In genomic region chr15:29835301-29835700, GRCh38 we compare ENCODE assay signal across 20 cellular contexts. TPM values are rescaled to one million over a fixed set of nuclear protein-coding genes. Genes with fewer than 3 reads are reported as not detected.
DNase-seq lines count a peak whose midpoint lies in the region; ATAC-seq, FAIRE-seq and TF ChIP-seq lines count a peak whose summit lies in the region.
"Had no signal": no experiment of that assay in that cellular context is flagged by ENCODE, and none has a peak within 500 bp of the region (broad histone marks: within the 10 kb centered on the region; RNA-seq: fewer than 3 reads in every experiment).

No MANE protein-coding gene starts in this region.

- H3K4me3 Mint-ChIP-seq in stimulated activated naive CD8-positive, alpha-beta T cell treated with anti-CD3 and anti-CD28 coated beads, Interleukin-15, amount 100 ng/mL, for 72 hours: no peak overlapping the region
- H3K4me3 Mint-ChIP-seq: activated CD4-positive, alpha-beta memory T cell treated with anti-CD3 and anti-CD28 coated beads for 36 hours; activated naive CD8-positive, alpha-beta T cell treated with anti-CD3 and anti-CD28 coated beads for 36 hours had no signal

- no peaks in the 10 kb centered on the region for H3K36me3 ChIP-seq in liver (ENCODE audit: control insufficient read depth in 4 of 4, insufficient read depth in 3 of 4, low read depth in 1 of 4, low read length in 3 of 4)
- H3K36me3 ChIP-seq in HepG2 (replicated peaks in 1 of 2; ENCODE audit: control insufficient read depth in 1 of 2, insufficient read depth in 2 of 2, low read length in 2 of 2): no peaks in the 10 kb centered on the region
- no peaks in the 10 kb centered on the region for H3K36me3 ChIP-seq in uterus
- H3K36me3 ChIP-seq: vagina had no signal

- FAIRE-seq in HepG2 (lab: Jason Lieb, UNC): no peak
- FAIRE-seq: A204.1, kidney had no signal

- DNase-seq in HepG2 (ENCODE audit: low spot score) (no peak), epithelial cell of prostate (ENCODE audit: low read depth, low spot score) (no peak), left lobe of liver (ENCODE audit: low spot score) (no peak), uterus (no peak), NCI-H2029 treated with DMSO at 0.1 percent for 48 hours (lab: John Stamatoyannopoulos, UW) (no peak)
- no peak for DNase-seq in stimulated activated naive CD8-positive, alpha-beta T cell treated with anti-CD3 and anti-CD28 coated beads, Interleukin-15, amount 100 ng/mL, for 72 hours
- DNase-seq: activated CD4-positive, alpha-beta memory T cell treated with anti-CD3 and anti-CD28 coated beads for 36 hours; activated naive CD8-positive, alpha-beta T cell treated with anti-CD3 and anti-CD28 coated beads for 36 hours; activated T-cell treated with anti-CD3 and anti-CD28 coated beads, Interleukin-2, amount 50 U/mL, for 48 hours; DMS79 treated with DMSO at 0.1 percent for 48 hours; kidney; NCI-H1930; NCI-H510A; occipital lobe had no signal

- no peak overlapping the region for H3K27ac ChIP-seq in liver (ENCODE audit: low read depth in 1 of 2, low read length in 2 of 2)
- no peak overlapping the region for H3K27ac ChIP-seq in HepG2 (ENCODE audit: extremely low read length, insufficient read depth, low read length)
- peak overlapping the region; percentile 42 for H3K27ac ChIP-seq in epithelial cell of prostate
- H3K27ac ChIP-seq in uterus: peak overlapping the region; percentile 4 to 39
- H3K27ac ChIP-seq: C4-2B, vagina had no signal

- TF ChIP-seq RAD21 in liver (IDR thresholded peaks at IDR 0.05) (peak in 1 of 2 donors; percentile 20), HepG2 (CRISPR knock-in tag; IDR thresholded peaks at IDR 0.05) (no peak)

- no peak overlapping the region for H3K4me2 ChIP-seq in HepG2 (ENCODE audit: low read depth, low read length)

- H3K9me3 ChIP-seq in liver (ENCODE audit: control insufficient read depth in 4 of 4, low read length in 3 of 4) (no peaks in the 10 kb centered on the region), HepG2 (ENCODE audit: low read length) (no peaks in the 10 kb centered on the region), uterus (no peaks in the 10 kb centered on the region)
- H3K9me3 ChIP-seq: vagina had no signal

- TF ChIP-seq CTCF in liver (IDR thresholded peaks at IDR 0.05; ENCODE audit: low read depth, low read length, missing input control): no peak
- no peak for TF ChIP-seq CTCF in HepG2 (CRISPR knock-in tag; IDR thresholded peaks at IDR 0.05)
- no peak for TF ChIP-seq CTCF in uterus (IDR thresholded peaks at IDR 0.05)

- H3K9ac ChIP-seq in liver (ENCODE audit: low read depth in 1 of 2, low read length in 2 of 2) (no peak overlapping the region), HepG2 (ENCODE audit: insufficient read depth, low read depth, low read length) (no peak overlapping the region)

- no peaks in the 10 kb centered on the region for H3K4me1 Mint-ChIP-seq in stimulated activated naive CD8-positive, alpha-beta T cell treated with anti-CD3 and anti-CD28 coated beads, Interleukin-15, amount 100 ng/mL, for 72 hours
- H3K4me1 Mint-ChIP-seq: activated naive CD8-positive, alpha-beta T cell treated with anti-CD3 and anti-CD28 coated beads for 36 hours had no signal

- H3K4me1 ChIP-seq in liver (ENCODE audit: control insufficient read depth in 4 of 4, insufficient read depth in 4 of 4, low read length in 3 of 4): peaks cover 2 to 10% (median 3%) of the 10 kb centered on the region in 4 donors
- H3K4me1 ChIP-seq in HepG2 (ENCODE audit: insufficient read depth, low read length): no peaks in the 10 kb centered on the region
- H3K4me1 ChIP-seq in uterus: no peaks in the 10 kb centered on the region
- H3K4me1 ChIP-seq: vagina had no signal

- 76% methylated on average over 4 of the region's 4 CpGs for WGBS in liver
- 61% methylated on average over 4 of the region's 4 CpGs for WGBS in HepG2 (ENCODE audit: low lambda C conversion rate)

- H3K27ac Mint-ChIP-seq in stimulated activated naive CD8-positive, alpha-beta T cell treated with anti-CD3 and anti-CD28 coated beads, Interleukin-15, amount 100 ng/mL, for 72 hours: no peak overlapping the region
- H3K27ac Mint-ChIP-seq: activated CD4-positive, alpha-beta memory T cell treated with anti-CD3 and anti-CD28 coated beads for 36 hours; activated naive CD8-positive, alpha-beta T cell treated with anti-CD3 and anti-CD28 coated beads for 36 hours had no signal

- H3K4me3 ChIP-seq in liver (ENCODE audit: low read depth in 1 of 3, low read length in 3 of 3) (no peak overlapping the region), HepG2 (replicated peaks in 1 of 3; ENCODE audit: insufficient read depth in 1 of 3, low read depth in 2 of 3, low read length in 3 of 3) (no peak overlapping the region), uterus (no peak overlapping the region)
- H3K4me3 ChIP-seq: skin epidermis, vagina had no signal

- in situ Hi-C loops in HepG2 (cut with HindIII; ENCODE audit: extremely low pct_ligation_motif_present, low pct_unique_long_range_greater_than_20kb): no loop called here

- TF ChIP-seq POLR2A in HepG2 (IDR thresholded peaks at IDR 0.05; ENCODE audit: insufficient read depth in 1 of 2, low read depth in 2 of 2, low read length in 2 of 2) (no peak), uterus (IDR thresholded peaks at IDR 0.05) (no peak)

- TF ChIP-seq EP300 in HepG2 (IDR thresholded peaks at IDR 0.05; ENCODE audit: low read depth in 2 of 2, low read length in 2 of 2) (no peak), HepG2 (CRISPR knock-in tag; IDR thresholded peaks at IDR 0.05; ENCODE audit: borderline replicate concordance) (no peak)

- no peaks in the 10 kb centered on the region for H3K79me2 ChIP-seq in HepG2 (ENCODE audit: insufficient read depth, low read length)

- no peaks in the 10 kb centered on the region for H4K20me1 ChIP-seq in HepG2 (ENCODE audit: insufficient read depth, low read length)

- H3K9me3 Mint-ChIP-seq in stimulated activated naive CD8-positive, alpha-beta T cell treated with anti-CD3 and anti-CD28 coated beads, Interleukin-15, amount 100 ng/mL, for 72 hours: no peaks in the 10 kb centered on the region

- CTCF ChIA-PET in HepG2 (lab: Yijun Ruan, JAX; ENCODE audit: low intra/inter-chr PET ratio, low total read pairs): no interaction called here

- POLR2A ChIA-PET in HepG2 (lab: Yijun Ruan, JAX): no interaction called here

- no TSS peak for BruUV-seq in HepG2 (replicated peaks; lab: Mats Ljungman, UMichigan)

- H3K27me3 ChIP-seq in liver (ENCODE audit: control insufficient read depth in 4 of 4, insufficient read depth in 4 of 4, low read length in 3 of 4) (no peaks in the 10 kb centered on the region), HepG2 (ENCODE audit: control insufficient read depth in 1 of 2, insufficient read depth in 2 of 2, low read length in 2 of 2) (0 out of 5 replicates have a peak, but pooled peaks cover 0 to under 1% of the 10 kb centered on the region in 2 experiments), uterus (no peaks in the 10 kb centered on the region)
- H3K27me3 ChIP-seq: vagina had no signal

- intact Hi-C loops in HepG2 (cut with micrococcal nuclease; ENCODE audit: unreplicated experiment): no loop called here
- intact Hi-C loops in uterus (cut with DNase I; ENCODE audit: low total_unique reads): no loop called here

- peaks cover 67% of the 10 kb centered on the region for H3K27me3 Mint-ChIP-seq in stimulated activated naive CD8-positive, alpha-beta T cell treated with anti-CD3 and anti-CD28 coated beads, Interleukin-15, amount 100 ng/mL, for 72 hours

- ATAC-seq in HepG2 (no peak), left lobe of liver (peak; percentile 50), HG03135 (IDR thresholded peaks at IDR 0.05; ENCODE audit: unreplicated experiment) (no peak)
- ATAC-seq in stimulated activated naive CD8-positive, alpha-beta T cell treated with anti-CD3 and anti-CD28 coated beads, Interleukin-15, amount 100 ng/mL, for 72 hours: no peak

- no peak overlapping the region for H2AFZ ChIP-seq in HepG2 (ENCODE audit: low read length)

TF ChIP-seq in liver, 16 proteins besides CTCF, POLR2A, EP300 and RAD21:
- TF ChIP-seq NR2F2 (IDR thresholded peaks at IDR 0.05) (peak; percentile 42), FOXA1 (IDR thresholded peaks at IDR 0.05) (no peak), HNF4A (conservative IDR thresholded peaks at IDR 0.05) (no peak)

TF ChIP-seq in HepG2, 621 proteins besides CTCF, POLR2A, EP300 and RAD21 (continues in another document):
- no peak for TF ChIP-seq CERS6 (CRISPR knock-in tag; IDR thresholded peaks at IDR 0.05)

RNA-seq across cellular contexts. Expression of gene TJP1, which starts 13.0 kb away (rescaled TPM):
- total RNA-seq in liver: 10 to 100 TPM; 13.5 to 40.4 TPM
- 10 to 100 TPM; 12.6 to 20.2 TPM for polyA plus RNA-seq in liver
- 25.9 and 37.2 TPM in 2 replicates for total RNA-seq in HepG2 (2016; rRNA removed; fragmentation: Illumina TruSeq; extraction: Trizol)
- total RNA-seq in HepG2 (2016; cell fraction: cytosol; rRNA removed; fragmentation: Illumina TruSeq; extraction: Trizol; ENCODE audit: low read depth): 16.0 and 19.2 TPM in 2 replicates
- total RNA-seq in HepG2 (2016; cell fraction: insoluble cytoplasmic fraction; rRNA removed; fragmentation: Illumina TruSeq; extraction: Trizol): 23.9 and 35.3 TPM in 2 replicates
- total RNA-seq in HepG2 (2016; cell fraction: membrane; rRNA removed; fragmentation: Illumina TruSeq; extraction: Trizol): 14.1 and 17.3 TPM in 2 replicates
- total RNA-seq in HepG2 (2016; cell fraction: nucleus; rRNA removed; fragmentation: Illumina TruSeq; extraction: Trizol): 32.5 and 44.1 TPM in 2 replicates
- 24.7 and 27.1 TPM in 2 replicates for polyA plus RNA-seq in HepG2 (2011; rRNA removed)
- 13.9 and 20.4 TPM in 2 replicates for polyA plus RNA-seq in HepG2 (2011; cell fraction: cytosol; rRNA removed)
- polyA plus RNA-seq in HepG2 (2011; cell fraction: nucleus; rRNA removed): 17.6 and 17.9 TPM in 2 replicates
- polyA plus RNA-seq in HepG2 (2012): 20.7 and 23.9 TPM in 2 replicates
- polyA plus RNA-seq in HepG2 (2016; cell fraction: cytosol; fragmentation: Illumina TruSeq; extraction: Trizol; ENCODE audit: low read depth): 0.76 and 0.90 TPM in 2 replicates
- 33.8 and 36.8 TPM in 2 replicates for polyA plus RNA-seq in HepG2 (2016; cell fraction: insoluble cytoplasmic fraction; fragmentation: Illumina TruSeq; extraction: Trizol; ENCODE audit: low read depth)
- polyA plus RNA-seq in HepG2 (2016; cell fraction: membrane; fragmentation: Illumina TruSeq; extraction: Trizol; ENCODE audit: low read depth): 2.9 and 3.8 TPM in 2 replicates
- polyA plus RNA-seq in HepG2 (2016; cell fraction: nucleus; fragmentation: Illumina TruSeq; extraction: Trizol; ENCODE audit: insufficient read depth, low read depth): 29.5 and 33.1 TPM in 2 replicates
- 27.9 and 33.8 TPM in 2 replicates for polyA minus RNA-seq in HepG2 (2011; rRNA and poly(A)+ RNA removed; ENCODE audit: low replicate concordance)
- polyA minus RNA-seq in HepG2 (2011; cell fraction: cytosol; rRNA and poly(A)+ RNA removed): 24.0 and 34.0 TPM in 2 replicates
- 74.8 and 91.5 TPM in 2 replicates for polyA minus RNA-seq in HepG2 (2011; cell fraction: nucleus; rRNA and poly(A)+ RNA removed)
- total RNA-seq in left lobe of liver: 24.9 TPM
- total RNA-seq in uterus: 100 to 1,000 TPM in 3 of 4 donors, 10 to 100 TPM in 1; 72.4 to 191 (median 136) TPM
- total RNA-seq: activated CD4-positive, alpha-beta memory T cell treated with anti-CD3 and anti-CD28 coated beads for 36 hours; activated naive CD8-positive, alpha-beta T cell treated with anti-CD3 and anti-CD28 coated beads for 36 hours had no signal

Comparison
In these comparisons a context has a peak if more than half of its experiments do, and no peak if none do; other contexts are left out.
1. H3K27ac ChIP-seq: peak in epithelial cell of prostate (single experiment) and uterus (2 of 2); none in liver (0 of 2) and HepG2 (single experiment).